16 cellular contexts compared by ENCODE assay signal in genomic region chr9:115158666-115159481, GRCh38. TPM values are rescaled to one million over a fixed set of nuclear protein-coding genes. Genes with fewer than 3 reads are reported as not detected.
DNase-seq lines count a peak whose midpoint lies in the region; TF ChIP-seq lines count a peak whose summit lies in the region.
"Had no signal": no experiment of that assay in that cellular context is flagged by ENCODE, and none has a peak within 500 bp of the region (broad histone marks: within the 10 kb centered on the region; RNA-seq: fewer than 3 reads in every experiment).

No MANE protein-coding gene starts in this region.

- DNase-seq in AG20443 (ENCODE audit: low spot score) (peak; percentile 34), M059J (ENCODE audit: low read depth) (peak; percentile 80), epithelial cell of proximal tubule (ENCODE audit: low read depth) (peak; percentile 98), pons (ENCODE audit: low spot score) (no peak), GM10248 (ENCODE audit: extremely low spot score) (no peak), posterior cingulate gyrus (no peak)
- no peak for DNase-seq in activated naive CD4-positive, alpha-beta T cell treated with Interleukin-2 at 50 U/mL for 16 hours
- DNase-seq: activated CD8-positive, alpha-beta memory T cell treated with anti-CD3 and anti-CD28 coated beads, Interleukin-2, amount 50 U/mL, for 48 hours; colonic mucosa; DND-41; NCI-H2029 treated with DMSO at 0.1 percent for 48 hours; NCI-H82; RPMI8226 had no signal

- peaks cover 28% of the 10 kb centered on the region for H3K4me1 ChIP-seq in rectal smooth muscle tissue (ENCODE audit: control insufficient read depth, insufficient read depth, low read length)
- H3K4me1 ChIP-seq: colonic mucosa had no signal

- H3K9ac ChIP-seq in rectal smooth muscle tissue (ENCODE audit: low read length), result no peak overlapping the region

- TF ChIP-seq CTCF in epithelial cell of proximal tubule (conservative IDR thresholded peaks at IDR 0.05; ENCODE audit: low read depth, low read length), result no peak
- TF ChIP-seq CTCF in GM10248 (IDR thresholded peaks at IDR 0.05; ENCODE audit: control extremely low read depth, extremely low read depth, low read depth, missing control alignments), result no peak

- H3K4me3 ChIP-seq in epithelial cell of proximal tubule (ENCODE audit: low read depth, low read length) (no peak overlapping the region), rectal smooth muscle tissue (ENCODE audit: low read length) (no peak overlapping the region)
- H3K4me3 ChIP-seq: colonic mucosa, lung had no signal

- no peaks in the 10 kb centered on the region for H3K36me3 ChIP-seq in rectal smooth muscle tissue (ENCODE audit: control insufficient read depth, insufficient read depth, low read length)
- H3K36me3 ChIP-seq: colonic mucosa had no signal

- CTCF ChIA-PET in GM10248 (lab: Yijun Ruan, JAX), result no interaction called here

- peak overlapping the region; percentile 65 for H3K27ac ChIP-seq in rectal smooth muscle tissue (ENCODE audit: low read depth, low read length)
- H3K27ac ChIP-seq: C4-2B, colonic mucosa had no signal

- H3K27me3 ChIP-seq in rectal smooth muscle tissue (ENCODE audit: control insufficient read depth, insufficient read depth, low read length), result no peaks in the 10 kb centered on the region
- H3K27me3 ChIP-seq: colonic mucosa had no signal

- POLR2A ChIA-PET in GM10248 (lab: Yijun Ruan, JAX), result no interaction called here

- intact Hi-C loops in posterior cingulate gyrus (cut with DNase I), result no loop called here

RNA-seq across cellular contexts. Expression of gene TNC, which starts 40.9 kb away (rescaled TPM):
- 77.5 and 151 TPM in 2 replicates for total RNA-seq in M059J (2014; rRNA removed; shearing (Covaris generic))
- 66.1 and 68.9 TPM in 2 replicates for total RNA-seq in epithelial cell of proximal tubule

Comparison
In these comparisons a context has a peak if more than half of its experiments do, and no peak if none do; other contexts are left out.
1. DNase-seq: peak in AG20443 (single experiment), M059J (single experiment) and epithelial cell of proximal tubule (single experiment); none in pons (single experiment), GM10248 (single experiment), posterior cingulate gyrus (0 of 10) and activated naive CD4-positive, alpha-beta T cell treated with Interleukin-2 at 50 U/mL for 16 hours (single experiment).